In genomic region chr12:46414591-46415268, GRCh38 we compare ENCODE assay signal across 2 cellular contexts.
TF ChIP-seq lines count a peak whose summit lies in the region.

No MANE protein-coding gene starts in this region.

TF ChIP-seq in IMR-90, 13 proteins besides CTCF, POLR2A, EP300 and RAD21 (continued from another document):
- TF ChIP-seq RCOR1 (IDR thresholded peaks at IDR 0.05; ENCODE audit: insufficient replicate concordance, low read length) (no peak), BHLHE40 (IDR thresholded peaks at IDR 0.05; ENCODE audit: low read depth, low read length) (no peak), FOS (IDR thresholded peaks at IDR 0.05; ENCODE audit: low read depth, low read length) (no peak)

TF ChIP-seq in K562, 482 proteins besides CTCF, POLR2A, EP300 and RAD21:
- TF ChIP-seq, protein P1, sequence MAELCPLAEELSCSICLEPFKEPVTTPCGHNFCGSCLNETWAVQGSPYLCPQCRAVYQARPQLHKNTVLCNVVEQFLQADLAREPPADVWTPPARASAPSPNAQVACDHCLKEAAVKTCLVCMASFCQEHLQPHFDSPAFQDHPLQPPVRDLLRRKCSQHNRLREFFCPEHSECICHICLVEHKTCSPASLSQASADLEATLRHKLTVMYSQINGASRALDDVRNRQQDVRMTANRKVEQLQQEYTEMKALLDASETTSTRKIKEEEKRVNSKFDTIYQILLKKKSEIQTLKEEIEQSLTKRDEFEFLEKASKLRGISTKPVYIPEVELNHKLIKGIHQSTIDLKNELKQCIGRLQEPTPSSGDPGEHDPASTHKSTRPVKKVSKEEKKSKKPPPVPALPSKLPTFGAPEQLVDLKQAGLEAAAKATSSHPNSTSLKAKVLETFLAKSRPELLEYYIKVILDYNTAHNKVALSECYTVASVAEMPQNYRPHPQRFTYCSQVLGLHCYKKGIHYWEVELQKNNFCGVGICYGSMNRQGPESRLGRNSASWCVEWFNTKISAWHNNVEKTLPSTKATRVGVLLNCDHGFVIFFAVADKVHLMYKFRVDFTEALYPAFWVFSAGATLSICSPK (IDR thresholded peaks at IDR 0.05; ENCODE audit: borderline replicate concordance), result no peak
- TF ChIP-seq POLR2B (IDR thresholded peaks at IDR 0.05; ENCODE audit: low read depth, partially characterized antibody) (no peak), NCOA2 (IDR thresholded peaks at IDR 0.05; ENCODE audit: partially characterized antibody in 2 of 2) (no peak), ZNF699 (CRISPR knock-in tag; IDR thresholded peaks at IDR 0.05; ENCODE audit: insufficient replicate concordance) (no peak), RBM39 (optimal IDR thresholded peaks at IDR 0.05; ENCODE audit: low read depth, low read length) (no peak), CREM (IDR thresholded peaks at IDR 0.05; ENCODE audit: low read depth) (no peak), ZNF764 (CRISPR knock-in tag; IDR thresholded peaks at IDR 0.05; ENCODE audit: low read depth) (no peak), PTBP1 (IDR thresholded peaks at IDR 0.05; ENCODE audit: low read depth, low read length) (no peak), TCF3 (CRISPR knock-in tag; IDR thresholded peaks at IDR 0.05) (no peak), POU5F1 (IDR thresholded peaks at IDR 0.05; ENCODE audit: borderline replicate concordance, low read depth, low read length, partially characterized antibody) (no peak), ZNF217 (CRISPR knock-in tag; IDR thresholded peaks at IDR 0.05) (no peak), ZFPM2 (CRISPR knock-in tag; IDR thresholded peaks at IDR 0.05) (no peak), FOXK1 (CRISPR knock-in tag; IDR thresholded peaks at IDR 0.05; ENCODE audit: borderline replicate concordance) (no peak), REST (CRISPR knock-in tag; IDR thresholded peaks at IDR 0.05; ENCODE audit: low read depth) (no peak), SMAD3 (CRISPR knock-in tag; conservative IDR thresholded peaks at IDR 0.05) (no peak), MBD1 (CRISPR knock-in tag; IDR thresholded peaks at IDR 0.05) (no peak), PTRF (tag; IDR thresholded peaks at IDR 0.05) (no peak), RBM34 (IDR thresholded peaks at IDR 0.05; ENCODE audit: borderline replicate concordance, insufficient read depth, low read length) (no peak)
- TF ChIP-seq, protein P2, sequence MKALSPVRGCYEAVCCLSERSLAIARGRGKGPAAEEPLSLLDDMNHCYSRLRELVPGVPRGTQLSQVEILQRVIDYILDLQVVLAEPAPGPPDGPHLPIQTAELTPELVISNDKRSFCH (CRISPR knock-in tag; IDR thresholded peaks at IDR 0.05), result no peak
- TF ChIP-seq, protein P2 (tag; IDR thresholded peaks at IDR 0.05), result no peak
- TF ChIP-seq, protein P3, sequence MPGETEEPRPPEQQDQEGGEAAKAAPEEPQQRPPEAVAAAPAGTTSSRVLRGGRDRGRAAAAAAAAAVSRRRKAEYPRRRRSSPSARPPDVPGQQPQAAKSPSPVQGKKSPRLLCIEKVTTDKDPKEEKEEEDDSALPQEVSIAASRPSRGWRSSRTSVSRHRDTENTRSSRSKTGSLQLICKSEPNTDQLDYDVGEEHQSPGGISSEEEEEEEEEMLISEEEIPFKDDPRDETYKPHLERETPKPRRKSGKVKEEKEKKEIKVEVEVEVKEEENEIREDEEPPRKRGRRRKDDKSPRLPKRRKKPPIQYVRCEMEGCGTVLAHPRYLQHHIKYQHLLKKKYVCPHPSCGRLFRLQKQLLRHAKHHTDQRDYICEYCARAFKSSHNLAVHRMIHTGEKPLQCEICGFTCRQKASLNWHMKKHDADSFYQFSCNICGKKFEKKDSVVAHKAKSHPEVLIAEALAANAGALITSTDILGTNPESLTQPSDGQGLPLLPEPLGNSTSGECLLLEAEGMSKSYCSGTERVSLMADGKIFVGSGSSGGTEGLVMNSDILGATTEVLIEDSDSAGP (CRISPR knock-in tag; IDR thresholded peaks at IDR 0.05), result no peak
